ENCODE assay signal across 10 cellular contexts in genomic region chr5:143217065-143217803, GRCh38.
DNase-seq lines count a peak whose midpoint lies in the region; ATAC-seq and TF ChIP-seq lines count a peak whose summit lies in the region.
"Had no signal": no experiment of that assay in that cellular context is flagged by ENCODE, and none has a peak within 500 bp of the region (broad histone marks: within the 10 kb centered on the region; RNA-seq: fewer than 3 reads in every experiment).

No MANE protein-coding gene starts in this region.

- no peak overlapping the region for H3K4ac ChIP-seq in mesendoderm (ENCODE audit: low read depth, low read length)

- peak overlapping the region; percentile 49 for H3K27ac Mint-ChIP-seq in activated T-helper 17 cell treated with anti-CD3 and anti-CD28 coated beads, Interleukin-2, amount 50 U/mL, for 72 hours

- H3K4me1 Mint-ChIP-seq in activated T-helper 17 cell treated with anti-CD3 and anti-CD28 coated beads, Interleukin-2, amount 50 U/mL, for 72 hours, result peaks cover 51% of the 10 kb centered on the region

- peak overlapping the region; percentile 32 for H3K4me3 Mint-ChIP-seq in activated T-helper 17 cell treated with anti-CD3 and anti-CD28 coated beads, Interleukin-2, amount 50 U/mL, for 72 hours
- H3K4me3 Mint-ChIP-seq: naive thymus-derived CD8-positive, alpha-beta T cell had no signal

- peaks cover 16% of the 10 kb centered on the region for H3F3A ChIP-seq in DOHH2 (ENCODE audit: control insufficient read depth, insufficient read depth)

- H3K18ac ChIP-seq in mesendoderm (ENCODE audit: low read length), result peak overlapping the region; percentile 71

- H3K4me3 ChIP-seq in DOHH2 (ENCODE audit: low read length) (no peak overlapping the region), HEK293 (ENCODE audit: low read depth, low read length) (no peak overlapping the region), mesendoderm (ENCODE audit: low read length) (no peak overlapping the region), adrenal gland (no peak overlapping the region)

- H2BK120ac ChIP-seq in mesendoderm (ENCODE audit: low read depth, low read length), result no peak overlapping the region

- no peaks in the 10 kb centered on the region for H3K27me3 Mint-ChIP-seq in activated T-helper 17 cell treated with anti-CD3 and anti-CD28 coated beads, Interleukin-2, amount 50 U/mL, for 72 hours
- H3K27me3 Mint-ChIP-seq: naive thymus-derived CD8-positive, alpha-beta T cell had no signal

- no peaks in the 10 kb centered on the region for H3K9me2 ChIP-seq in DOHH2 (replicated peaks; ENCODE audit: control insufficient read depth, low read length)

- peaks cover 3% of the 10 kb centered on the region for H3K9me3 Mint-ChIP-seq in activated T-helper 17 cell treated with anti-CD3 and anti-CD28 coated beads, Interleukin-2, amount 50 U/mL, for 72 hours
- H3K9me3 Mint-ChIP-seq: naive thymus-derived CD8-positive, alpha-beta T cell had no signal

- intact Hi-C loops in adrenal gland (cut with DNase I), result no loop called here

- 0 out of 2 replicates have a peak, but pooled peaks cover 7% of the 10 kb centered on the region for H3K36me3 ChIP-seq in DOHH2 (ENCODE audit: control insufficient read depth, low read length)
- no peaks in the 10 kb centered on the region for H3K36me3 ChIP-seq in HEK293 (ENCODE audit: control insufficient read depth in 2 of 2, insufficient read depth in 1 of 2, low read length in 2 of 2)
- no peaks in the 10 kb centered on the region for H3K36me3 ChIP-seq in mesendoderm (ENCODE audit: control insufficient read depth, insufficient read depth, low read length)
- no peaks in the 10 kb centered on the region for H3K36me3 ChIP-seq in adrenal gland (replicated peaks in 1 of 2)

- H3K4me2 ChIP-seq in DOHH2 (ENCODE audit: low read length) (peak overlapping the region; percentile 19), mesendoderm (ENCODE audit: low read length) (no peak overlapping the region)

- peak; percentile 23 for DNase-seq in mesendoderm
- no peak for DNase-seq in adrenal gland
- DNase-seq: naive thymus-derived CD8-positive, alpha-beta T cell; NCI-H2171 treated with DMSO at 0.1 percent for 48 hours; T-helper 9 cell had no signal

- H3K9ac ChIP-seq in mesendoderm (ENCODE audit: low read length), result no peak overlapping the region

- WGBS in mesendoderm (ENCODE audit: extremely low coverage, insufficient coverage, low lambda C conversion rate), result no CpG with 5 or more reads among the region's 10 CpGs
- WGBS in adrenal gland, 4 donors, result 69 to 77% (median 75%) methylated on average over 10 of the region's 10 CpGs

- peaks cover 13% of the 10 kb centered on the region for H3K36me3 Mint-ChIP-seq in activated T-helper 17 cell treated with anti-CD3 and anti-CD28 coated beads, Interleukin-2, amount 50 U/mL, for 72 hours (ENCODE audit: low read depth)

- no peaks in the 10 kb centered on the region for H3K79me2 ChIP-seq in DOHH2 (ENCODE audit: control insufficient read depth, low read length)
- H3K79me2 ChIP-seq in mesendoderm (ENCODE audit: control insufficient read depth, insufficient read depth, low read length), result no peaks in the 10 kb centered on the region

- H2BK15ac ChIP-seq in mesendoderm (replicated peaks; ENCODE audit: low read depth), result no peak overlapping the region

- H3K9me3 ChIP-seq in DOHH2 (ENCODE audit: control insufficient read depth, insufficient read depth, low read length) (no peaks in the 10 kb centered on the region), HEK293 (ENCODE audit: control insufficient read depth, insufficient read depth, low read depth, low read length) (no peaks in the 10 kb centered on the region), adrenal gland (replicated peaks in 1 of 3) (no peaks in the 10 kb centered on the region)

- H3K27ac ChIP-seq in DOHH2 (ENCODE audit: low read depth, low read length) (0 out of 2 replicates have a peak overlapping the region, but pooled peaks have one; percentile 7), HEK293 (ENCODE audit: extremely low read depth, low read depth, low read length) (no peak overlapping the region), mesendoderm (ENCODE audit: low read depth, low read length) (no peak overlapping the region), adrenal gland (no peak overlapping the region)

- no peak overlapping the region for H4K5ac ChIP-seq in mesendoderm (ENCODE audit: low read length)

- CTCF ChIA-PET in HEK293 (lab: Yijun Ruan, JAX), result interaction anchor here (1.1 kb wide), 1 partner anchor 8 kb away, joined by 3 read pairs; no protein-coding TSS in a partner anchor

- H2BK5ac ChIP-seq in mesendoderm (ENCODE audit: low read length), result peak overlapping the region; percentile 77

- peak overlapping the region; percentile 44 for H3K56ac ChIP-seq in mesendoderm (ENCODE audit: low read length)

- H3K27me3 ChIP-seq in DOHH2 (ENCODE audit: control insufficient read depth, low read length) (no peaks in the 10 kb centered on the region), mesendoderm (ENCODE audit: insufficient read depth, low read length, poor library complexity) (no peaks in the 10 kb centered on the region), adrenal gland (no peaks in the 10 kb centered on the region)

- H3K23ac ChIP-seq in mesendoderm (ENCODE audit: low read length), result no peak overlapping the region

- H2AK5ac ChIP-seq in mesendoderm (ENCODE audit: low read length), result peak overlapping the region; percentile 49

- H4K8ac ChIP-seq in mesendoderm (ENCODE audit: low read depth, low read length), result no peak overlapping the region

- no peaks in the 10 kb centered on the region for H3K79me1 ChIP-seq in mesendoderm (ENCODE audit: low read length)

- TF ChIP-seq CTCF in DOHH2 (IDR thresholded peaks at IDR 0.05; ENCODE audit: low read depth, low read length, poor library complexity, severe bottlenecking) (no peak), HEK293 (tag by site-specific recombination; IDR thresholded peaks at IDR 0.05) (0 out of 2 replicates have a peak, but pooled peaks have one; percentile 27), adrenal gland (IDR thresholded peaks at IDR 0.05) (no peak)

- peak; percentile 65 for ATAC-seq in activated T-helper 17 cell treated with anti-CD3 and anti-CD28 coated beads, Interleukin-2, amount 50 U/mL, for 72 hours (replicated peaks)
- ATAC-seq in GM21515 (IDR thresholded peaks at IDR 0.05; ENCODE audit: unreplicated experiment) (no peak), GM19397 (IDR thresholded peaks at IDR 0.05; ENCODE audit: unreplicated experiment) (no peak)
- ATAC-seq: naive thymus-derived CD8-positive, alpha-beta T cell had no signal

- POLR2A ChIA-PET in HEK293 (lab: Yijun Ruan, JAX), result no interaction called here

- H3K4me1 ChIP-seq in DOHH2 (ENCODE audit: control insufficient read depth, low read length) (peaks cover 100% of the 10 kb centered on the region), HEK293 (ENCODE audit: control insufficient read depth, insufficient read depth, low read length) (no peaks in the 10 kb centered on the region; the same call in 1 of the 2 replicates), mesendoderm (ENCODE audit: control insufficient read depth, low read depth, low read length) (peaks cover 26% of the 10 kb centered on the region), adrenal gland (replicated peaks in 1 of 2) (no peaks in the 10 kb centered on the region)

- no peaks in the 10 kb centered on the region for H4K20me1 ChIP-seq in DOHH2 (ENCODE audit: control insufficient read depth, insufficient read depth, low read depth, low read length)

- TF ChIP-seq POLR2A in adrenal gland (IDR thresholded peaks at IDR 0.05), result no peak

TF ChIP-seq in HEK293, 187 proteins besides CTCF, POLR2A, EP300 and RAD21:
- no peak for TF ChIP-seq SCRT1 (tag by site-specific recombination; IDR thresholded peaks at IDR 0.05; ENCODE audit: borderline replicate concordance)
- no peak for TF ChIP-seq HIC1 (tag by site-specific recombination; IDR thresholded peaks at IDR 0.05)
- peak; percentile 29 for TF ChIP-seq ZIC2 (tag by site-specific recombination; IDR thresholded peaks at IDR 0.05)
- TF ChIP-seq SCRT2 (tag by site-specific recombination; IDR thresholded peaks at IDR 0.05), result no peak
- no peak for TF ChIP-seq KLF1 (tag by site-specific recombination; IDR thresholded peaks at IDR 0.05)
- no peak for TF ChIP-seq SP7 (tag by site-specific recombination; IDR thresholded peaks at IDR 0.05)
